In the genomic region with DNA sequence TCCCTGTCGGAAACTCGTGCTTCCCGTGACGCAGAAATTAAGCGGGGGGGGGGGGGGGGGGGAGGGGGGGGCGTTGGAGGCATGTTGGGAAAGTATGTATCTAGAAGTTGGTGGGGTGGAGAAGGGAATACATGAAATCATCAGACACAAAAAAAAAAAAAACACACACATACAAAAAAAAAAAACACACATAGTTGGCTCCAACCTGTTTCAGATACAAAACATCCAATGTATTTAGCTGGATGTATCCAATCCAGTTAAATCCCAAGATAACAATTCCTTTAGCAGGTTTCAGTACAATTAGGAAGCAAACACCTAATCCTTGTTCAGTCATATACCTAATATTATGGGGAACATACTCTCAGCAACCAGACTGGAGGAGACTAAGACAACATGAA, we compare ENCODE assay signal across 8 cellular contexts. TPM values are rescaled to one million over a fixed set of nuclear protein-coding genes. Genes with fewer than 3 reads are reported as not detected.
DNase-seq lines count a peak whose midpoint lies in the region; ATAC-seq and TF ChIP-seq lines count a peak whose summit lies in the region.

No MANE protein-coding gene starts in this region.

- ATAC-seq in effector memory CD8-positive, alpha-beta T cell (replicated peaks) = no peak

- H3K36me3 Mint-ChIP-seq in CD14-positive monocyte (peaks cover 0 to 1% of the 10 kb centered on the region in 2 donors), neural crest cell (ENCODE audit: low read depth) (no peaks in the 10 kb centered on the region)
- peaks cover 10% of the 10 kb centered on the region for H3K36me3 Mint-ChIP-seq in effector memory CD8-positive, alpha-beta T cell (ENCODE audit: insufficient read depth)

- H3K27ac Mint-ChIP-seq in CD14-positive monocyte = peak overlapping the region; percentile 90 to 98 (median 97)
- H3K27ac Mint-ChIP-seq in effector memory CD8-positive, alpha-beta T cell = peak overlapping the region; percentile 93 to 95
- peak overlapping the region; percentile 97 for H3K27ac Mint-ChIP-seq in neural crest cell (ENCODE audit: unreplicated experiment)

- intact Hi-C loops in CD14-positive monocyte (cut with micrococcal nuclease) = loop anchor here in 1 of 2 donors (5.0 kb wide), 1 partner anchor 86 kb away; a partner anchor contains a TSS

- peak overlapping the region; percentile 68 for H3K4me3 ChIP-seq in NB4 (ENCODE audit: low read depth, low read length)

- peak overlapping the region; percentile 84 to 90 for H3K4me3 Mint-ChIP-seq in CD14-positive monocyte
- H3K4me3 Mint-ChIP-seq in effector memory CD8-positive, alpha-beta T cell = peak overlapping the region; percentile 85 to 93
- H3K4me3 Mint-ChIP-seq in neural crest cell = peak overlapping the region; percentile 95

- DNase-seq in CD14-positive monocyte (ENCODE audit: low spot score) (no peak), NB4 (ENCODE audit: low read depth) (no peak), neural crest cell (ENCODE audit: low read depth, low spot score) (no peak), NCI-H2107 (lab: John Stamatoyannopoulos, UW) (no peak), kidney tubule cell (ENCODE audit: low spot score) (no peak), NCI-H524 (lab: John Stamatoyannopoulos, UW) (no peak)
- no peak for DNase-seq in effector memory CD8-positive, alpha-beta T cell
- DNase-seq in stimulated activated CD4-positive, alpha-beta T cell treated with anti-CD3 and anti-CD28 coated beads, Interleukin-4, amount 100 ng/mL, for 1 hour = no peak

- H3K27me3 Mint-ChIP-seq in CD14-positive monocyte (ENCODE audit: low read depth in 3 of 3) (peaks cover 0 to 1% (median 0%) of the 10 kb centered on the region in 3 donors), neural crest cell (ENCODE audit: low read depth) (no peaks in the 10 kb centered on the region)
- H3K27me3 Mint-ChIP-seq in effector memory CD8-positive, alpha-beta T cell = no peaks in the 10 kb centered on the region

- TF ChIP-seq POLR2A in NB4 (IDR thresholded peaks at IDR 0.05; ENCODE audit: extremely low read depth, insufficient read length) = no peak

- H3K4me1 Mint-ChIP-seq in CD14-positive monocyte (peaks cover 22% of the 10 kb centered on the region), neural crest cell (peaks cover 34% of the 10 kb centered on the region)
- H3K4me1 Mint-ChIP-seq in effector memory CD8-positive, alpha-beta T cell (ENCODE audit: low read depth in 2 of 2) = peaks cover 2 to 15% of the 10 kb centered on the region in 2 donors

- H3K9me3 Mint-ChIP-seq in CD14-positive monocyte (no peaks in the 10 kb centered on the region), neural crest cell (no peaks in the 10 kb centered on the region)
- H3K9me3 Mint-ChIP-seq in effector memory CD8-positive, alpha-beta T cell = no peaks in the 10 kb centered on the region

- TF ChIP-seq CTCF in CD14-positive monocyte (IDR thresholded peaks at IDR 0.05) = no peak
- TF ChIP-seq CTCF in NB4 (IDR thresholded peaks at IDR 0.05; ENCODE audit: low read depth, low read length) = no peak
- TF ChIP-seq CTCF in neural crest cell (conservative IDR thresholded peaks at IDR 0.05) = no peak

RNA-seq across cellular contexts. Expression of a gene that starts 29.6 kb away (rescaled TPM):
- polyA plus RNA-seq in CD14-positive monocyte = 1 to 10 TPM; 1.5 to 1.9 TPM
- total RNA-seq in neural crest cell = 29.6 and 33.0 TPM in 2 replicates

RNA-seq across cellular contexts. Expression of a gene that starts 41.8 kb away (rescaled TPM):
- 10 to 100 TPM; 33.8 to 34.5 TPM for polyA plus RNA-seq in CD14-positive monocyte
- 63.0 and 64.4 TPM in 2 replicates for total RNA-seq in neural crest cell
